ENCODE assay signal across 15 cellular contexts in the genomic region with DNA sequence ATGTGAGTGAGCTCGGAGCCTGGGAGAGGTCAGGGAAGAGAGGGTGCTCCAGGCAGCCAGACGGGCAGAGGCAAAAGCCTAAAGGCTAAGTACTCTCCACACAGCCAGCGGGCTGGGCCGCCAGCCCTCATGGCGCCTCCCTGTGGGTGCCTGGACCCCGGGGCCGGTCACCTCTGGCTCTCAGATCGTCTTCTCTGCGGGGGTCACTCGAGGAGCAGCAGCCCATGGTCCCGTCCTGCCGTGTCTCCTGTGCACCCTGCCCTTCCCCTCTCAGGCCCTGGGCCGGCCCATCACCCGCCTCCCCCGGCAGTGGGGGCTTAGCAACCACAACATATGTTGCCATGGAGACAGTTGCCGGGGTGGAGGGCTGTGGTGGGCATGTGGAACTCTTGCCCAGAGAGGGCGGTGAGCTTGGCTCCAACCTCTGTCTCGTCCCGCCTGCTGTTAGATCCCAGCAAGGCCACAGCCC. TPM values are rescaled to one million over a fixed set of nuclear protein-coding genes. Genes with fewer than 3 reads are reported as not detected.
DNase-seq lines count a peak whose midpoint lies in the region; ATAC-seq, FAIRE-seq and TF ChIP-seq lines count a peak whose summit lies in the region.
"Had no signal": no experiment of that assay in that cellular context is flagged by ENCODE, and none has a peak within 500 bp of the region (broad histone marks: within the 10 kb centered on the region; RNA-seq: fewer than 3 reads in every experiment).

No MANE protein-coding gene starts in this region.

- no peak for ATAC-seq in natural killer cell treated with Interleukin-12 subunit alpha and Interleukin-12 subunit beta and Interleukin-15 and Interleukin-18, amount 100 ng/mL, for 72 hours
- ATAC-seq in natural killer cell = no peak
- ATAC-seq in gastroesophageal sphincter = no peak
- ATAC-seq: activated T-helper 17 cell treated with anti-CD3 and anti-CD28 coated beads, Interleukin-2, amount 50 U/mL, for 72 hours had no signal

- FAIRE-seq in GM19239 (lab: Jason Lieb, UNC) = no peak
- FAIRE-seq: GM18507, HTR-8/SVneo had no signal

- H3K4me3 ChIP-seq in gastroesophageal sphincter (no peak overlapping the region), osteoblast (ENCODE audit: insufficient read depth, low read length) (no peak overlapping the region)

- no peak overlapping the region for H3K27ac Mint-ChIP-seq in natural killer cell treated with Interleukin-12 subunit alpha and Interleukin-12 subunit beta and Interleukin-15 and Interleukin-18, amount 100 ng/mL, for 72 hours
- no peak overlapping the region for H3K27ac Mint-ChIP-seq in natural killer cell
- H3K27ac Mint-ChIP-seq: activated T-helper 17 cell treated with anti-CD3 and anti-CD28 coated beads, Interleukin-2, amount 50 U/mL, for 72 hours had no signal

- H3K27me3 ChIP-seq in gastroesophageal sphincter (no peaks in the 10 kb centered on the region), osteoblast (ENCODE audit: insufficient read depth, low read length) (no peaks in the 10 kb centered on the region)

- H3K27ac ChIP-seq in gastroesophageal sphincter (peak overlapping the region in 3 of 4 donors; percentile 90 to 91 (median 90)), osteoblast (ENCODE audit: low read depth, low read length) (peak overlapping the region; percentile 24)

- H3K4me1 Mint-ChIP-seq in natural killer cell treated with Interleukin-12 subunit alpha and Interleukin-12 subunit beta and Interleukin-15 and Interleukin-18, amount 100 ng/mL, for 72 hours (ENCODE audit: low read depth in 2 of 2) = peaks cover 3 to 6% of the 10 kb centered on the region in 2 donors
- peaks cover 5 to 6% of the 10 kb centered on the region in 2 donors for H3K4me1 Mint-ChIP-seq in natural killer cell
- H3K4me1 Mint-ChIP-seq: activated T-helper 17 cell treated with anti-CD3 and anti-CD28 coated beads, Interleukin-2, amount 50 U/mL, for 72 hours had no signal

- no peak overlapping the region for H2AFZ ChIP-seq in osteoblast (ENCODE audit: low read length)

- H4K20me1 ChIP-seq in osteoblast (ENCODE audit: insufficient read depth, low read length) = peaks cover 15% of the 10 kb centered on the region

- peaks cover 0 to 66% (median 47%) of the 10 kb centered on the region in 3 donors for H3K4me1 ChIP-seq in gastroesophageal sphincter
- H3K4me1 ChIP-seq in osteoblast (ENCODE audit: insufficient read depth, low read length) = peaks cover 58% of the 10 kb centered on the region

- DNase-seq in natural killer cell treated with Interleukin-12 subunit alpha and Interleukin-12 subunit beta and Interleukin-15 and Interleukin-18, amount 100 ng/mL, for 72 hours (ENCODE audit: low spot score) = peak; percentile 57
- DNase-seq in natural killer cell (no peak), osteoblast (ENCODE audit: insufficient read length, low spot score, missing footprints) (no peak), activated T-cell treated with anti-CD3 and anti-CD28 coated beads for 4 hours (no peak), GM19239 (ENCODE audit: insufficient read length, low spot score) (no peak), cerebellar cortex (ENCODE audit: low spot score) (no peak), NCI-H1417 treated with DMSO at 0.1 percent for 48 hours (lab: John Stamatoyannopoulos, UW) (no peak)
- DNase-seq: activated CD4-positive, alpha-beta T cell treated with anti-CD3 and anti-CD28 coated beads, Interleukin-2, amount 50 U/mL, for 4 hours; effector CD4-positive, alpha-beta T cell; SIG-M5; stimulated activated naive CD4-positive, alpha-beta T cell had no signal

- no peak overlapping the region for H3K4me3 Mint-ChIP-seq in natural killer cell treated with Interleukin-12 subunit alpha and Interleukin-12 subunit beta and Interleukin-15 and Interleukin-18, amount 100 ng/mL, for 72 hours
- H3K4me3 Mint-ChIP-seq in natural killer cell = no peak overlapping the region
- H3K4me3 Mint-ChIP-seq: activated T-helper 17 cell treated with anti-CD3 and anti-CD28 coated beads, Interleukin-2, amount 50 U/mL, for 72 hours had no signal

- H3K9me3 Mint-ChIP-seq in natural killer cell treated with Interleukin-12 subunit alpha and Interleukin-12 subunit beta and Interleukin-15 and Interleukin-18, amount 100 ng/mL, for 72 hours = no peaks in the 10 kb centered on the region
- no peaks in the 10 kb centered on the region for H3K9me3 Mint-ChIP-seq in natural killer cell
- H3K9me3 Mint-ChIP-seq: activated T-helper 17 cell treated with anti-CD3 and anti-CD28 coated beads, Interleukin-2, amount 50 U/mL, for 72 hours had no signal

- TF ChIP-seq POLR2A in gastroesophageal sphincter (IDR thresholded peaks at IDR 0.05) = no peak

- peaks cover 34% of the 10 kb centered on the region for H3K79me2 ChIP-seq in osteoblast (ENCODE audit: insufficient read depth, low read length)

- TF ChIP-seq CTCF in natural killer cell (IDR thresholded peaks at IDR 0.05) (no peak), gastroesophageal sphincter (IDR thresholded peaks at IDR 0.05) (no peak), osteoblast (IDR thresholded peaks at IDR 0.05; ENCODE audit: extremely low read depth, low read depth, low read length) (no peak)

- no CpG with 5 or more reads among the region's 19 CpGs for whole genome bisulfite sequencing in gastroesophageal sphincter (ENCODE audit: low coverage in 1 of 2), 2 donors

- peak overlapping the region; percentile 60 for H3K4me2 ChIP-seq in osteoblast (ENCODE audit: insufficient read depth, low read length)

- intact Hi-C loops in natural killer cell (cut with micrococcal nuclease) = no loop called here

- no peaks in the 10 kb centered on the region for H3K9me3 ChIP-seq in gastroesophageal sphincter
- H3K9me3 ChIP-seq in osteoblast (ENCODE audit: low read depth, low read length) = no peaks in the 10 kb centered on the region

- H3K27me3 Mint-ChIP-seq in natural killer cell treated with Interleukin-12 subunit alpha and Interleukin-12 subunit beta and Interleukin-15 and Interleukin-18, amount 100 ng/mL, for 72 hours = no peaks in the 10 kb centered on the region
- no peaks in the 10 kb centered on the region for H3K27me3 Mint-ChIP-seq in natural killer cell (ENCODE audit: low read depth in 2 of 2)
- H3K27me3 Mint-ChIP-seq: activated T-helper 17 cell treated with anti-CD3 and anti-CD28 coated beads, Interleukin-2, amount 50 U/mL, for 72 hours had no signal

- H3K36me3 ChIP-seq in gastroesophageal sphincter (peaks cover 0 to 44% of the 10 kb centered on the region in 2 donors), osteoblast (ENCODE audit: insufficient read depth, low read length) (peaks cover 37% of the 10 kb centered on the region)

- TF ChIP-seq EP300 in gastroesophageal sphincter (IDR thresholded peaks at IDR 0.05) = no peak

- H3K36me3 Mint-ChIP-seq in natural killer cell treated with Interleukin-12 subunit alpha and Interleukin-12 subunit beta and Interleukin-15 and Interleukin-18, amount 100 ng/mL, for 72 hours = no peaks in the 10 kb centered on the region
- no peaks in the 10 kb centered on the region for H3K36me3 Mint-ChIP-seq in natural killer cell

RNA-seq across cellular contexts. Expression of a gene that starts 4.2 kb away (rescaled TPM):
- 10 to 100 TPM; 11.5 to 13.0 TPM for total RNA-seq in natural killer cell treated with Interleukin-12 subunit alpha and Interleukin-12 subunit beta and Interleukin-15 and Interleukin-18, amount 100 ng/mL, for 72 hours
- total RNA-seq in natural killer cell (10 to 100 TPM; 47.3 to 76.3 (median 54.2) TPM), gastroesophageal sphincter (10 to 100 TPM; 46.7 to 73.9 (median 49.7) TPM), osteoblast (100 and 106 TPM in 2 replicates)

RNA-seq across cellular contexts. Expression of a gene that starts 18.8 kb away (rescaled TPM):
- 10 to 100 TPM; 12.7 to 34.1 TPM for total RNA-seq in natural killer cell treated with Interleukin-12 subunit alpha and Interleukin-12 subunit beta and Interleukin-15 and Interleukin-18, amount 100 ng/mL, for 72 hours
- total RNA-seq in natural killer cell (10 to 100 TPM in 2 of 3 donors, 1 to 10 TPM in 1; 8.5 to 13.6 (median 12.3) TPM), gastroesophageal sphincter (10 to 100 TPM; 21.3 to 76.5 (median 48.0) TPM), osteoblast (60.8 and 87.5 TPM in 2 replicates)

RNA-seq across cellular contexts. Expression of a gene that starts 26.1 kb away (rescaled TPM):
- total RNA-seq in natural killer cell treated with Interleukin-12 subunit alpha and Interleukin-12 subunit beta and Interleukin-15 and Interleukin-18, amount 100 ng/mL, for 72 hours = 10 to 100 TPM; 53.4 to 67.2 TPM
- total RNA-seq in natural killer cell = 100 to 1,000 TPM; 120 to 148 (median 127) TPM
- total RNA-seq in gastroesophageal sphincter = 100 to 1,000 TPM; 112 to 146 (median 132) TPM
- 52.7 and 53.2 TPM in 2 replicates for total RNA-seq in osteoblast

RNA-seq across cellular contexts. Expression of a gene that starts 43.6 kb away (rescaled TPM):
- 10 to 100 TPM; 17.5 to 44.5 TPM for total RNA-seq in natural killer cell treated with Interleukin-12 subunit alpha and Interleukin-12 subunit beta and Interleukin-15 and Interleukin-18, amount 100 ng/mL, for 72 hours
- total RNA-seq in natural killer cell = 10 to 100 TPM; 18.8 to 33.0 (median 20.4) TPM
- 10 to 100 TPM; 25.2 to 49.7 (median 31.7) TPM for total RNA-seq in gastroesophageal sphincter
- 29.5 and 33.7 TPM in 2 replicates for total RNA-seq in osteoblast

RNA-seq across cellular contexts. Expression of a gene that starts 57.3 kb away (rescaled TPM):
- 1 to 10 TPM; 2.7 to 3.7 TPM for total RNA-seq in natural killer cell treated with Interleukin-12 subunit alpha and Interleukin-12 subunit beta and Interleukin-15 and Interleukin-18, amount 100 ng/mL, for 72 hours
- total RNA-seq in natural killer cell = 1 to 10 TPM in 1 of 3 donors, under 1 TPM in 2; 0.52 to 1.4 (median 0.97) TPM
- total RNA-seq in gastroesophageal sphincter = 1 to 10 TPM in 2 of 4 donors, under 1 TPM in 1, not detected in 1; 0.66 to 3.4 (median 3.1) TPM
- total RNA-seq in osteoblast = 2.2 and 3.5 TPM in 2 replicates
